ENCODE assay signal across 1 cellular context in genomic region chr20:11364736-11365135, GRCh38.
A peak's percentile ranks its signal among the peaks of the same experiment; 100 is the strongest.
TF ChIP-seq lines count a peak whose summit lies in the region.

No MANE protein-coding gene starts in this region.

TF ChIP-seq in HEK293, 187 proteins besides CTCF, POLR2A, EP300 and RAD21 (continued from another document):
- no peak for TF ChIP-seq ZNF26 (tag by site-specific recombination; IDR thresholded peaks at IDR 0.05)
- TF ChIP-seq ZNF518A (tag by site-specific recombination; conservative IDR thresholded peaks at IDR 0.05; ENCODE audit: low read depth): peak; percentile 57
- TF ChIP-seq ZNF555 (tag by site-specific recombination; conservative IDR thresholded peaks at IDR 0.05): peak; percentile 43
- TF ChIP-seq ZNF266 (tag by site-specific recombination; IDR thresholded peaks at IDR 0.05; ENCODE audit: low read depth): 0 out of 2 replicates have a peak, but pooled peaks have one; percentile 18
- no peak for TF ChIP-seq MZF1 (tag by site-specific recombination; IDR thresholded peaks at IDR 0.05; ENCODE audit: borderline replicate concordance)
- peak; percentile 47; the same call in 1 of the 2 replicates for TF ChIP-seq ZNF394 (tag by site-specific recombination; IDR thresholded peaks at IDR 0.05; ENCODE audit: borderline replicate concordance)
- TF ChIP-seq ATF2 (tag by site-specific recombination; IDR thresholded peaks at IDR 0.05; ENCODE audit: low read depth): no peak
- no peak for TF ChIP-seq KLF8 (tag by site-specific recombination; IDR thresholded peaks at IDR 0.05)
- TF ChIP-seq ZNF184 (tag by site-specific recombination; IDR thresholded peaks at IDR 0.05): no peak
- TF ChIP-seq ZBTB21 (tag by site-specific recombination; IDR thresholded peaks at IDR 0.05): no peak
- no peak for TF ChIP-seq GLIS1 (tag by site-specific recombination; IDR thresholded peaks at IDR 0.05)
- no peak for TF ChIP-seq ZNF747 (tag by site-specific recombination; IDR thresholded peaks at IDR 0.05)
- peak; percentile 46 for TF ChIP-seq ZNF426 (tag by site-specific recombination; IDR thresholded peaks at IDR 0.05)
- TF ChIP-seq ZNF140 (tag by site-specific recombination; IDR thresholded peaks at IDR 0.05): 0 out of 2 replicates have a peak, but pooled peaks have one; percentile 12
- TF ChIP-seq ELK4 (IDR thresholded peaks at IDR 0.05; ENCODE audit: borderline replicate concordance, low read depth, low read length): no peak
- no peak for TF ChIP-seq FEZF1 (tag by site-specific recombination; IDR thresholded peaks at IDR 0.05)
